8 cellular contexts compared by ENCODE assay signal in the genomic region with DNA sequence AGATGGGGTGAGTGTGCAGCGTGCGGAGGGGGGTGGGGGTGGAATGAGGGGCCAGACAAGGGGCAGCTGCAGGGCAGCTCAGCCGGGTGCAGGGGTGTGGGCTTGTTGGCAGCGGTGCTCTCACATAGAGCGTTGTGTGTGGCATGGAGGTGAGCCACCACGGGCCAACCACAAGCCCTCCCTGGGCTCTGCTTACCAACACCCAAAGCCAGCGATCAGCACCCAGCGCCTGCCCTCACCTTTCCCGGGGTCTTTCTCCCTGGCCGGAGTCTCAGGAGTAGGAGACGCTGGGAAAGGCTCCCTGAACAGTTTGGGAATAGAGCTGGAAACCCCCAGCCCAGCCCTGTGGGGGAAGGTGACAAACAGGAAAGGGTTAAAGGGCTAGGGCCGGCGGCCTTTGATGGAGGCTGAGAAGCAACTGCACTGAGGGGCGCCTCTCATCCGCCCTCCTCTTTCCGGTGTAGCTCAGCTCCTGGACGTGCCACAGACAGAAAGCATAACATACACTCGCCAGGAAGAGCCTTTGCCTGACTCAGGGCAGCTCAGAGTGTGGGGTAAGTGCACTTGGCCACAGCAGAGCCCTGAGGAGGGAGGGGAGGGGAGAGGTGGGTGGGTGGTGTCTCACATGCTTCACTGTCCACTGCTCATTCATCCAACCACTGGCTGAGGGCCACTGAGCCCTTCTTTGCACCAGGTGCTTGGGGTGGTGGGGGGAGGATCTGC. TPM values are rescaled to one million over a fixed set of nuclear protein-coding genes. Genes with fewer than 3 reads are reported as not detected.
DNase-seq lines count a peak whose midpoint lies in the region; ATAC-seq, FAIRE-seq and TF ChIP-seq lines count a peak whose summit lies in the region.

No MANE protein-coding gene starts in this region.

- no peaks in the 10 kb centered on the region for H3K9me3 ChIP-seq in endodermal cell (ENCODE audit: control insufficient read depth, low read length)

- WGBS in endodermal cell (ENCODE audit: insufficient coverage in 1 of 2, insufficient read length in 1 of 2), 2 experiments = 2 to 4% methylated on average over 4 to 18 of the region's 18 CpGs

- TF ChIP-seq CTCF in CD14-positive monocyte (IDR thresholded peaks at IDR 0.05) = peak; percentile 1
- peak; percentile 18 for TF ChIP-seq CTCF in endodermal cell (conservative IDR thresholded peaks at IDR 0.05)

- no peaks in the 10 kb centered on the region for H3K36me3 ChIP-seq in endodermal cell (ENCODE audit: control insufficient read depth, insufficient read depth, low read length)

- no peak for FAIRE-seq in urothelium cell line (lab: Jason Lieb, UNC)

- H3K4me1 Mint-ChIP-seq in CD14-positive monocyte = peaks cover 72% of the 10 kb centered on the region
- H3K4me1 Mint-ChIP-seq in endodermal cell = peaks cover 40% of the 10 kb centered on the region
- peaks cover 61 to 76% (median 74%) of the 10 kb centered on the region in 3 donors for H3K4me1 Mint-ChIP-seq in naive B cell

- peaks cover 0 to 5% (median 0%) of the 10 kb centered on the region in 3 donors for H3K27me3 Mint-ChIP-seq in CD14-positive monocyte (ENCODE audit: low read depth in 3 of 3)
- peaks cover 21% of the 10 kb centered on the region for H3K27me3 Mint-ChIP-seq in endodermal cell (ENCODE audit: insufficient read depth)
- no peaks in the 10 kb centered on the region for H3K27me3 Mint-ChIP-seq in naive B cell

- DNase-seq in CD14-positive monocyte (ENCODE audit: low spot score) (peak; percentile 59), HuH-7.5 (ENCODE audit: low spot score) (peak; percentile 36), endodermal cell (peak; percentile 84), naive B cell (peak; percentile 36), urothelium cell line (ENCODE audit: low spot score) (peak; percentile 58), NCI-H2107 treated with DMSO at 0.1 percent for 48 hours (lab: John Stamatoyannopoulos, UW; ENCODE audit: unreplicated experiment) (no peak)

- intact Hi-C loops in CD14-positive monocyte (cut with micrococcal nuclease) = no loop called here

- H3K9ac ChIP-seq in endodermal cell (ENCODE audit: extremely low read depth, low read length, poor library complexity, severe bottlenecking) = peak overlapping the region; percentile 25

- peak overlapping the region; percentile 99 to 100 (median 100) for H3K27ac Mint-ChIP-seq in CD14-positive monocyte
- no peak overlapping the region for H3K27ac Mint-ChIP-seq in endodermal cell
- H3K27ac Mint-ChIP-seq in naive B cell = peak overlapping the region; percentile 60 to 96 (median 94)

- H3K4me1 ChIP-seq in endodermal cell (ENCODE audit: control insufficient read depth, insufficient read depth, low read length) = peaks cover 15% of the 10 kb centered on the region

- H3K27ac ChIP-seq in endodermal cell (ENCODE audit: low read depth, low read length) = no peak overlapping the region

- ATAC-seq in GM19324 (IDR thresholded peaks at IDR 0.05; ENCODE audit: low FRiP score, unreplicated experiment) (peak; percentile 21), naive B cell (ENCODE audit: low read depth in 2 of 2) (peak; percentile 27 to 38)
- peak; percentile 46 to 59 for ATAC-seq in activated CD4-positive, CD25-positive, alpha-beta regulatory T cell treated with anti-CD3 and anti-CD28 coated beads, Interleukin-2, amount 50 U/mL, for 24 hours

- H3K4me3 ChIP-seq in endodermal cell (ENCODE audit: low read length) = peak overlapping the region; percentile 87

- H3K9me3 Mint-ChIP-seq in CD14-positive monocyte (peaks cover 0 to 3% (median 0%) of the 10 kb centered on the region in 7 donors), endodermal cell (no peaks in the 10 kb centered on the region), naive B cell (no peaks in the 10 kb centered on the region)

- H3K36me3 Mint-ChIP-seq in CD14-positive monocyte = peaks cover 27 to 35% of the 10 kb centered on the region in 2 donors
- H3K36me3 Mint-ChIP-seq in endodermal cell (ENCODE audit: low read depth) = peaks cover 10% of the 10 kb centered on the region
- no peaks in the 10 kb centered on the region for H3K36me3 Mint-ChIP-seq in naive B cell

- H3K27me3 ChIP-seq in endodermal cell (ENCODE audit: control insufficient read depth, insufficient read depth, low read length, poor library complexity, severe bottlenecking) = no peaks in the 10 kb centered on the region

- peak overlapping the region; percentile 83 to 92 for H3K4me3 Mint-ChIP-seq in CD14-positive monocyte
- peak overlapping the region; percentile 63 for H3K4me3 Mint-ChIP-seq in endodermal cell
- H3K4me3 Mint-ChIP-seq in naive B cell = peak overlapping the region; percentile 91 to 97 (median 94)

RNA-seq across cellular contexts. Expression of a gene that starts 0.6 kb away (rescaled TPM):
- polyA plus RNA-seq in CD14-positive monocyte (10 to 100 TPM; 35.6 to 40.7 TPM), naive B cell (ENCODE audit: low read depth in 6 of 6) (10 to 100 TPM in 5 of 6 donors, 1 to 10 TPM in 1; 10.0 to 32.6 (median 14.2) TPM)
- 1 to 10 TPM; 5.0 to 8.5 TPM for total RNA-seq in endodermal cell
- polyA plus RNA-seq in endodermal cell (2013, experiment 1 of 2) = 2.7 TPM
- polyA plus RNA-seq in endodermal cell (2013, experiment 2 of 2) = 1.9 TPM

RNA-seq across cellular contexts. Expression of a gene that starts 36.5 kb away (rescaled TPM):
- 100 to 1,000 TPM in 1 of 2 donors, 10 to 100 TPM in 1; 81.6 to 127 TPM for polyA plus RNA-seq in CD14-positive monocyte
- total RNA-seq in endodermal cell = under 1 TPM; 0.20 to 0.26 TPM
- polyA plus RNA-seq in endodermal cell (2013, experiment 1 of 2) = 0.50 TPM
- polyA plus RNA-seq in endodermal cell (2013, experiment 2 of 2) = 0.75 TPM
- polyA plus RNA-seq in naive B cell (ENCODE audit: low read depth in 6 of 6) = 100 to 1,000 TPM; 116 to 166 (median 146) TPM
